Comparison of ENCODE assay signal across 1 cellular context in genomic region chr15:93362821-93363220, GRCh38.
TF ChIP-seq lines count a peak whose summit lies in the region.

No MANE protein-coding gene starts in this region.

TF ChIP-seq in WTC11, 78 proteins besides CTCF, POLR2A, EP300 and RAD21 (continued from another document):
- TF ChIP-seq MLX (CRISPR knock-in tag; IDR thresholded peaks at IDR 0.05) = no peak
- TF ChIP-seq CREM (CRISPR knock-in tag; IDR thresholded peaks at IDR 0.05) = no peak
- TF ChIP-seq, protein P1, sequence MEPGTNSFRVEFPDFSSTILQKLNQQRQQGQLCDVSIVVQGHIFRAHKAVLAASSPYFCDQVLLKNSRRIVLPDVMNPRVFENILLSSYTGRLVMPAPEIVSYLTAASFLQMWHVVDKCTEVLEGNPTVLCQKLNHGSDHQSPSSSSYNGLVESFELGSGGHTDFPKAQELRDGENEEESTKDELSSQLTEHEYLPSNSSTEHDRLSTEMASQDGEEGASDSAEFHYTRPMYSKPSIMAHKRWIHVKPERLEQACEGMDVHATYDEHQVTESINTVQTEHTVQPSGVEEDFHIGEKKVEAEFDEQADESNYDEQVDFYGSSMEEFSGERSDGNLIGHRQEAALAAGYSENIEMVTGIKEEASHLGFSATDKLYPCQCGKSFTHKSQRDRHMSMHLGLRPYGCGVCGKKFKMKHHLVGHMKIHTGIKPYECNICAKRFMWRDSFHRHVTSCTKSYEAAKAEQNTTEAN (CRISPR knock-in tag; IDR thresholded peaks at IDR 0.05) = no peak
- TF ChIP-seq E2F4 (CRISPR knock-in tag; IDR thresholded peaks at IDR 0.05; ENCODE audit: borderline replicate concordance, low read depth) = no peak
- TF ChIP-seq, protein P2, sequence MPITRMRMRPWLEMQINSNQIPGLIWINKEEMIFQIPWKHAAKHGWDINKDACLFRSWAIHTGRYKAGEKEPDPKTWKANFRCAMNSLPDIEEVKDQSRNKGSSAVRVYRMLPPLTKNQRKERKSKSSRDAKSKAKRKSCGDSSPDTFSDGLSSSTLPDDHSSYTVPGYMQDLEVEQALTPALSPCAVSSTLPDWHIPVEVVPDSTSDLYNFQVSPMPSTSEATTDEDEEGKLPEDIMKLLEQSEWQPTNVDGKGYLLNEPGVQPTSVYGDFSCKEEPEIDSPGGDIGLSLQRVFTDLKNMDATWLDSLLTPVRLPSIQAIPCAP (CRISPR knock-in tag; IDR thresholded peaks at IDR 0.05) = no peak
- no peak for TF ChIP-seq USF1 (CRISPR knock-in tag; IDR thresholded peaks at IDR 0.05)
- no peak for TF ChIP-seq JUN (CRISPR knock-in tag; IDR thresholded peaks at IDR 0.05)
- TF ChIP-seq ESRRA (CRISPR knock-in tag; IDR thresholded peaks at IDR 0.05; ENCODE audit: borderline replicate concordance) = no peak
- no peak for TF ChIP-seq CREB1 (CRISPR knock-in tag; IDR thresholded peaks at IDR 0.05)
- TF ChIP-seq RORB (CRISPR knock-in tag; IDR thresholded peaks at IDR 0.05) = no peak
- TF ChIP-seq TEAD1 (CRISPR knock-in tag; IDR thresholded peaks at IDR 0.05) = no peak
